Comparison of ENCODE assay signal across 22 cellular contexts in genomic region chr16:56355221-56355620, GRCh38.
A peak's percentile ranks its signal among the peaks of the same experiment; 100 is the strongest.
DNase-seq lines count a peak whose midpoint lies in the region; ATAC-seq and TF ChIP-seq lines count a peak whose summit lies in the region.
"Had no signal": no experiment of that assay in that cellular context is flagged by ENCODE, and none has a peak within 500 bp of the region (broad histone marks: within the 10 kb centered on the region; RNA-seq: fewer than 3 reads in every experiment).

No MANE protein-coding gene starts in this region.

- H3K79me1 ChIP-seq in mesenchymal stem cell (replicated peaks; ENCODE audit: low read length, poor library complexity, severe bottlenecking): peaks cover 2% of the 10 kb centered on the region

- H3K36me3 ChIP-seq in mesenchymal stem cell (ENCODE audit: control insufficient read depth in 1 of 2, insufficient read depth in 2 of 2, low read depth in 1 of 2, low read length in 2 of 2) (peaks cover 2 to 4% of the 10 kb centered on the region in 2 experiments), stomach (peaks cover 0 to 8% (median 1%) of the 10 kb centered on the region in 4 donors)
- H3K36me3 ChIP-seq: adrenal gland, breast epithelium had no signal

- no peak overlapping the region for H3K4me2 ChIP-seq in mesenchymal stem cell (ENCODE audit: low read length, poor library complexity, severe bottlenecking)

- H2BK15ac ChIP-seq in mesenchymal stem cell (ENCODE audit: low read depth, poor library complexity, severe bottlenecking): no peak overlapping the region

- H3K27me3 Mint-ChIP-seq in activated naive CD8-positive, alpha-beta T cell: no peaks in the 10 kb centered on the region
- peaks cover 2% of the 10 kb centered on the region for H3K27me3 Mint-ChIP-seq in activated naive CD8-positive, alpha-beta T cell treated with anti-CD3 and anti-CD28 coated beads, Interleukin-2, amount 50 U/mL, for 24 hours
- H3K27me3 Mint-ChIP-seq in activated T-helper 17 cell treated with anti-CD3 and anti-CD28 coated beads, Interleukin-2, amount 50 U/mL, for 72 hours: no peaks in the 10 kb centered on the region
- H3K27me3 Mint-ChIP-seq: CD4-positive, CD25-positive, alpha-beta regulatory T cell; dendritic cell treated with granulocyte-macrophage colony-stimulating factor and Interleukin-4, amounts not matched to agents 40 ng/mL and 50 ng/mL, for 4 days; IgD-negative memory B cell; stimulated activated naive CD8-positive, alpha-beta T cell treated with anti-CD3 and anti-CD28 coated beads, Interleukin-15, Interleukin-2, amounts not matched to agents 100 ng/mL and 50 ng/mL, for 24 hours had no signal

- H3K27ac ChIP-seq in mesenchymal stem cell (ENCODE audit: low read length, poor library complexity, severe bottlenecking): no peak overlapping the region
- H3K27ac ChIP-seq in stomach: no peak overlapping the region
- H3K27ac ChIP-seq: breast epithelium, HL-60 had no signal

- no peak overlapping the region for H3K4me3 ChIP-seq in mesenchymal stem cell (ENCODE audit: insufficient read depth in 1 of 2, low read depth in 1 of 2, low read length in 2 of 2)
- no peak overlapping the region for H3K4me3 ChIP-seq in stomach
- H3K4me3 ChIP-seq: adrenal gland had no signal

- no peak overlapping the region for H3K27ac Mint-ChIP-seq in activated naive CD8-positive, alpha-beta T cell
- H3K27ac Mint-ChIP-seq in activated naive CD8-positive, alpha-beta T cell treated with anti-CD3 and anti-CD28 coated beads, Interleukin-2, amount 50 U/mL, for 24 hours: no peak overlapping the region
- no peak overlapping the region for H3K27ac Mint-ChIP-seq in activated T-helper 17 cell treated with anti-CD3 and anti-CD28 coated beads, Interleukin-2, amount 50 U/mL, for 72 hours
- H3K27ac Mint-ChIP-seq: dendritic cell treated with granulocyte-macrophage colony-stimulating factor and Interleukin-4, amounts not matched to agents 40 ng/mL and 50 ng/mL, for 4 days; IgD-negative memory B cell; stimulated activated naive CD8-positive, alpha-beta T cell treated with anti-CD3 and anti-CD28 coated beads, Interleukin-15, Interleukin-2, amounts not matched to agents 100 ng/mL and 50 ng/mL, for 24 hours had no signal

- H3K9ac ChIP-seq in mesenchymal stem cell (ENCODE audit: low read length): no peak overlapping the region

- DNase-seq in activated naive CD8-positive, alpha-beta T cell treated with anti-CD3 and anti-CD28 coated beads, Interleukin-2, amount 50 U/mL, for 24 hours: no peak
- DNase-seq in mesenchymal stem cell (no peak), stomach (peak; percentile 20), erythroblast (lab: John Stamatoyannopoulos, UW) (no peak), NCI-H226 (no peak)
- DNase-seq: activated CD4-positive, alpha-beta T cell treated with anti-CD3 and anti-CD28 coated beads, Interleukin-2, amount 10 ng/mL, durations not matched to agents 24 days and 14 days; CD4-positive, CD25-positive, alpha-beta regulatory T cell; DMS153; GF-D8; NCI-H146; small intestine; stimulated activated CD4-positive, alpha-beta T cell treated with anti-CD3 and anti-CD28 coated beads, Interleukin-2, amount 100 ng/mL, for 48 hours; trophoblast cell had no signal

- WGBS in mesenchymal stem cell: 96% methylated on average over 8 of the region's 9 CpGs
- WGBS in stomach, 5 donors: 89 to 97% (median 95%) methylated on average over 9 of the region's 9 CpGs

- H2BK5ac ChIP-seq in mesenchymal stem cell (ENCODE audit: low read depth, low read length, poor library complexity, severe bottlenecking): no peak overlapping the region

- H3K4me1 Mint-ChIP-seq in activated naive CD8-positive, alpha-beta T cell (ENCODE audit: low read depth): peaks cover 33% of the 10 kb centered on the region
- H3K4me1 Mint-ChIP-seq in activated naive CD8-positive, alpha-beta T cell treated with anti-CD3 and anti-CD28 coated beads, Interleukin-2, amount 50 U/mL, for 24 hours: peaks cover 41% of the 10 kb centered on the region
- H3K4me1 Mint-ChIP-seq in activated T-helper 17 cell treated with anti-CD3 and anti-CD28 coated beads, Interleukin-2, amount 50 U/mL, for 72 hours: peaks cover 11% of the 10 kb centered on the region

- no peak overlapping the region for H3K23ac ChIP-seq in mesenchymal stem cell (ENCODE audit: low read length in 2 of 2)

- peak overlapping the region; percentile 65 for H2AK5ac ChIP-seq in mesenchymal stem cell (ENCODE audit: low read length, severe bottlenecking)

- TF ChIP-seq EP300 in stomach (IDR thresholded peaks at IDR 0.05): no peak

- no peak overlapping the region for H2BK120ac ChIP-seq in mesenchymal stem cell (ENCODE audit: low read depth, low read length)

- TF ChIP-seq POLR2A in stomach (IDR thresholded peaks at IDR 0.05): no peak
- no peak for TF ChIP-seq POLR2A in erythroblast (IDR thresholded peaks at IDR 0.05; ENCODE audit: low read length)

- H3K27me3 ChIP-seq in mesenchymal stem cell (ENCODE audit: control insufficient read depth in 1 of 2, insufficient read depth in 1 of 2, low read length in 2 of 2): peaks cover 15 to 27% of the 10 kb centered on the region in 2 experiments
- no peaks in the 10 kb centered on the region for H3K27me3 ChIP-seq in stomach
- H3K27me3 ChIP-seq: adrenal gland, breast epithelium had no signal

- no peak for ATAC-seq in activated naive CD8-positive, alpha-beta T cell treated with anti-CD3 and anti-CD28 coated beads, Interleukin-2, amount 50 U/mL, for 24 hours
- no peak for ATAC-seq in activated T-helper 17 cell treated with anti-CD3 and anti-CD28 coated beads, Interleukin-2, amount 50 U/mL, for 72 hours (replicated peaks)
- ATAC-seq in HG02759 (IDR thresholded peaks at IDR 0.05; ENCODE audit: unreplicated experiment): no peak

- H2BK12ac ChIP-seq in mesenchymal stem cell (ENCODE audit: low read length in 2 of 2): no peak overlapping the region

- H2AFZ ChIP-seq in mesenchymal stem cell (ENCODE audit: low read depth, low read length): peak overlapping the region; percentile 19

- H4K8ac ChIP-seq in mesenchymal stem cell (ENCODE audit: low read length): no peak overlapping the region

- H3K9me3 ChIP-seq in mesenchymal stem cell (ENCODE audit: control insufficient read depth, low read length) (no peaks in the 10 kb centered on the region), stomach (no peaks in the 10 kb centered on the region)
- H3K9me3 ChIP-seq: adrenal gland, breast epithelium had no signal

- H3K4me3 Mint-ChIP-seq in activated naive CD8-positive, alpha-beta T cell: peak overlapping the region; percentile 13
- H3K4me3 Mint-ChIP-seq in activated naive CD8-positive, alpha-beta T cell treated with anti-CD3 and anti-CD28 coated beads, Interleukin-2, amount 50 U/mL, for 24 hours: no peak overlapping the region
- H3K4me3 Mint-ChIP-seq in activated T-helper 17 cell treated with anti-CD3 and anti-CD28 coated beads, Interleukin-2, amount 50 U/mL, for 72 hours: peak overlapping the region; percentile 88
- H3K4me3 Mint-ChIP-seq: dendritic cell treated with granulocyte-macrophage colony-stimulating factor and Interleukin-4, amounts not matched to agents 40 ng/mL and 50 ng/mL, for 4 days had no signal

- H3K14ac ChIP-seq in mesenchymal stem cell (ENCODE audit: low read length in 2 of 2): no peak overlapping the region

- H3K18ac ChIP-seq in mesenchymal stem cell (ENCODE audit: low read depth in 1 of 2, low read length in 2 of 2): no peak overlapping the region

- peaks cover 12% of the 10 kb centered on the region for H3K4me1 ChIP-seq in mesenchymal stem cell (ENCODE audit: control insufficient read depth, insufficient read depth, low read depth, low read length)
- peaks cover 10 to 27% (median 17%) of the 10 kb centered on the region in 4 donors for H3K4me1 ChIP-seq in stomach
- H3K4me1 ChIP-seq: breast epithelium had no signal

- TF ChIP-seq CTCF in stomach (IDR thresholded peaks at IDR 0.05): no peak

- H4K91ac ChIP-seq in mesenchymal stem cell (ENCODE audit: low read length): no peak overlapping the region

- H3K9me3 Mint-ChIP-seq in activated naive CD8-positive, alpha-beta T cell (ENCODE audit: low read depth): no peaks in the 10 kb centered on the region
- no peaks in the 10 kb centered on the region for H3K9me3 Mint-ChIP-seq in activated naive CD8-positive, alpha-beta T cell treated with anti-CD3 and anti-CD28 coated beads, Interleukin-2, amount 50 U/mL, for 24 hours
- H3K9me3 Mint-ChIP-seq in activated T-helper 17 cell treated with anti-CD3 and anti-CD28 coated beads, Interleukin-2, amount 50 U/mL, for 72 hours: no peaks in the 10 kb centered on the region
- H3K9me3 Mint-ChIP-seq: activated CD4-positive, alpha-beta T cell treated with anti-CD3 and anti-CD28 coated beads, Interleukin-2, amount 10 ng/mL, durations not matched to agents 24 days and 14 days; CD4-positive, CD25-positive, alpha-beta regulatory T cell; dendritic cell treated with granulocyte-macrophage colony-stimulating factor and Interleukin-4, amounts not matched to agents 40 ng/mL and 50 ng/mL, for 4 days; IgD-negative memory B cell; stimulated activated naive CD8-positive, alpha-beta T cell treated with anti-CD3 and anti-CD28 coated beads, Interleukin-15, Interleukin-2, amounts not matched to agents 100 ng/mL and 50 ng/mL, for 24 hours had no signal

- intact Hi-C loops in stomach (cut with DNase I; ENCODE audit: low total_unique reads): no loop called here

- no peaks in the 10 kb centered on the region for H3K36me3 Mint-ChIP-seq in activated naive CD8-positive, alpha-beta T cell
- no peaks in the 10 kb centered on the region for H3K36me3 Mint-ChIP-seq in activated naive CD8-positive, alpha-beta T cell treated with anti-CD3 and anti-CD28 coated beads, Interleukin-2, amount 50 U/mL, for 24 hours (ENCODE audit: low read depth)
- H3K36me3 Mint-ChIP-seq in activated T-helper 17 cell treated with anti-CD3 and anti-CD28 coated beads, Interleukin-2, amount 50 U/mL, for 72 hours (ENCODE audit: low read depth): peaks cover 15% of the 10 kb centered on the region

- H3K4ac ChIP-seq in mesenchymal stem cell (ENCODE audit: low read depth in 1 of 2, low read length in 2 of 2): no peak overlapping the region
